9 cellular contexts compared by ENCODE assay signal in genomic region chr7:50653116-50653854, GRCh38.
DNase-seq lines count a peak whose midpoint lies in the region; ATAC-seq and TF ChIP-seq lines count a peak whose summit lies in the region.
"Had no signal": no experiment of that assay in that cellular context is flagged by ENCODE, and none has a peak within 500 bp of the region (broad histone marks: within the 10 kb centered on the region; RNA-seq: fewer than 3 reads in every experiment).

No MANE protein-coding gene starts in this region.

- peak; percentile 75 for DNase-seq in left cardiac atrium
- no peak for DNase-seq in stimulated activated naive B cell treated with anti-CD40 and anti-IgM and Interleukin-4, amounts not matched to agents 10 μg/mL and 1 μg/mL and 100 μg/mL, for 72 hours

- intact Hi-C loops in left cardiac atrium (cut with DNase I) = no loop called here

- peak overlapping the region; percentile 44 to 75 (median 46) for H3K9ac ChIP-seq in skeletal muscle tissue (ENCODE audit: low read depth in 1 of 3, low read length in 3 of 3)

- H3K4me3 Mint-ChIP-seq in stimulated activated naive B cell treated with anti-CD40 and anti-IgM and Interleukin-4, amounts not matched to agents 10 μg/mL and 1 μg/mL and 100 μg/mL, for 72 hours = no peak overlapping the region
- H3K4me3 Mint-ChIP-seq: memory B cell had no signal

- no peak overlapping the region for H3K27ac Mint-ChIP-seq in stimulated activated naive B cell treated with anti-CD40 and anti-IgM and Interleukin-4, amounts not matched to agents 10 μg/mL and 1 μg/mL and 100 μg/mL, for 72 hours
- H3K27ac Mint-ChIP-seq: memory B cell had no signal

- H3K36me3 ChIP-seq in HEK293 (ENCODE audit: control insufficient read depth in 2 of 2, insufficient read depth in 1 of 2, low read length in 2 of 2) = peaks cover 0 to 5% of the 10 kb centered on the region in 2 experiments; a peak in 1 of 3 replicates
- H3K36me3 ChIP-seq in skeletal muscle tissue (ENCODE audit: control insufficient read depth in 3 of 3, insufficient read depth in 3 of 3, low read length in 3 of 3) = peaks cover 0 to 7% (median 2%) of the 10 kb centered on the region in 3 donors

- TF ChIP-seq CTCF in HEK293 (tag by site-specific recombination; IDR thresholded peaks at IDR 0.05) = no peak

- POLR2A ChIA-PET in HEK293 (lab: Yijun Ruan, JAX) = no interaction called here

- CTCF ChIA-PET in HEK293 (lab: Yijun Ruan, JAX) = interaction anchor here (1.3 kb wide), 1 partner anchor 27 kb away, joined by 4 read pairs; no protein-coding TSS in a partner anchor

- H3K36me3 Mint-ChIP-seq in stimulated activated naive B cell treated with anti-CD40 and anti-IgM and Interleukin-4, amounts not matched to agents 10 μg/mL and 1 μg/mL and 100 μg/mL, for 72 hours = no peaks in the 10 kb centered on the region
- H3K36me3 Mint-ChIP-seq: memory B cell had no signal

- no peak overlapping the region for H3K4me3 ChIP-seq in HEK293 (ENCODE audit: low read depth, low read length)
- H3K4me3 ChIP-seq in skeletal muscle tissue (ENCODE audit: low read length in 3 of 3) = peak overlapping the region; percentile 27 to 58 (median 45)

- peaks cover 8 to 11% of the 10 kb centered on the region in 2 donors for H3K4me1 Mint-ChIP-seq in stimulated activated naive B cell treated with anti-CD40 and anti-IgM and Interleukin-4, amounts not matched to agents 10 μg/mL and 1 μg/mL and 100 μg/mL, for 72 hours

- H3K4me1 ChIP-seq in HEK293 (ENCODE audit: control insufficient read depth, insufficient read depth, low read length) (no peaks in the 10 kb centered on the region), skeletal muscle tissue (ENCODE audit: control insufficient read depth in 3 of 3, insufficient read depth in 3 of 3, low read length in 3 of 3) (peaks cover 54 to 68% (median 65%) of the 10 kb centered on the region in 3 donors)

- H3K9me3 Mint-ChIP-seq in stimulated activated naive B cell treated with anti-CD40 and anti-IgM and Interleukin-4, amounts not matched to agents 10 μg/mL and 1 μg/mL and 100 μg/mL, for 72 hours = no peaks in the 10 kb centered on the region
- H3K9me3 Mint-ChIP-seq: memory B cell had no signal

- no peak overlapping the region for H3K27ac ChIP-seq in HEK293 (ENCODE audit: extremely low read depth, low read depth, low read length)
- peak overlapping the region; percentile 47 for H3K27ac ChIP-seq in angular gyrus (ENCODE audit: low read depth, low read length)
- H3K27ac ChIP-seq in skeletal muscle tissue (ENCODE audit: low read depth, low read length) = peak overlapping the region; percentile 87

- H3K27me3 Mint-ChIP-seq in stimulated activated naive B cell treated with anti-CD40 and anti-IgM and Interleukin-4, amounts not matched to agents 10 μg/mL and 1 μg/mL and 100 μg/mL, for 72 hours = peaks cover 0 to 5% of the 10 kb centered on the region in 2 donors

- no peaks in the 10 kb centered on the region for H3K27me3 ChIP-seq in skeletal muscle tissue (ENCODE audit: control insufficient read depth in 3 of 3, insufficient read depth in 3 of 3, low read length in 3 of 3)

- peak; percentile 67 to 75 for ATAC-seq in left cardiac atrium
- no peak for ATAC-seq in HG03025 (IDR thresholded peaks at IDR 0.05; ENCODE audit: low FRiP score, unreplicated experiment)
- ATAC-seq in stimulated activated naive B cell treated with anti-CD40 and anti-IgM and Interleukin-4, amounts not matched to agents 10 μg/mL and 1 μg/mL and 100 μg/mL, for 72 hours (replicated peaks) = no peak
- ATAC-seq in GM21529 (IDR thresholded peaks at IDR 0.05; ENCODE audit: unreplicated experiment) = no peak
- no peak for ATAC-seq in GM18868 (IDR thresholded peaks at IDR 0.05; ENCODE audit: unreplicated experiment)

- H3K9me3 ChIP-seq in HEK293 (ENCODE audit: control insufficient read depth, insufficient read depth, low read depth, low read length) = no peaks in the 10 kb centered on the region
- H3K9me3 ChIP-seq in skeletal muscle tissue (ENCODE audit: control insufficient read depth in 3 of 3, low read length in 3 of 3) = no peaks in the 10 kb centered on the region

TF ChIP-seq in HEK293, 187 proteins besides CTCF, POLR2A, EP300 and RAD21:
- TF ChIP-seq ZNF341 (tag by site-specific recombination; IDR thresholded peaks at IDR 0.05; ENCODE audit: low read depth) = peak; percentile 39; the same call in 1 of the 2 replicates
- peak; percentile 59 for TF ChIP-seq ZIC2 (tag by site-specific recombination; IDR thresholded peaks at IDR 0.05)
- no peak for TF ChIP-seq ZNF404 (tag by site-specific recombination; IDR thresholded peaks at IDR 0.05)

Comparison
In these comparisons a context has a peak if more than half of its experiments do, and no peak if none do; other contexts are left out.
1. ATAC-seq: peak in left cardiac atrium (2 of 2); none in HG03025 (single experiment), stimulated activated naive B cell treated with anti-CD40 and anti-IgM and Interleukin-4, amounts not matched to agents 10 μg/mL and 1 μg/mL and 100 μg/mL, for 72 hours (0 of 2), GM21529 (single experiment) and GM18868 (single experiment).